In the genomic region with DNA sequence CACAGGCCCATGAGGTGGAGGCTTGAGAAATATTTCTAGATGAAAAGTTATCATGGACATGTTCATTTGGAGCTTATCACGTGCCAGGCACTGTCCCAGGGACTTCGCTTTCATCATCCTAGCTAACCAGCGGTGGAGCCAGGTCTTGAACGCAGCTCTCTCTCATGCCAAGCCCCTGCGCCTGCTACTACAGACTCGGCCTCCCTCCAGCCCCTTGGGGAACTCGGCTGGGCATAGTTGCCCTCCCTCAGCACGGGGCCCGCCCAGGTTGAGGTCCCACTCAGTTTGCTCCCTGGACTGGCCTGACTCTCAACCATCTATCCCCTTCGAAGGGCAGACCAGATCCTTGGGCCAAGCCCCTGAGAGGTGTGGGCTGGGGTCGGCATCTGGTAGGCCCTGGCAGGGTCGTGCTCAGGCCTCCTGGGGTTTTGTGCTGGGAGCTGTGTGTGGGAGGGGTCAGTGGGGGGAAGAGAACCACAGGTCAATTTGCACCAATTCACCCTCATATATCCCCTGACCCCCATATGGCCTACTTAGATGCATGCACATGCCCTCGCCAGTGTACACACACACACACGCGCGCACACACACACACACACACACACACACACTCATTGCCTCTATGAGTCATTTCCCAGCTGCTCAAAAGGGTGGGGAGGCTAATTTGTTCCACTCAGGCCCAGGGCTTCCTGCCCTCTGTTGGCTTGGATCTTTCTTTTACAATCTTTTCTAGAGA, we compare ENCODE assay signal across 1 cellular context.
TF ChIP-seq lines count a peak whose summit lies in the region.

No MANE protein-coding gene starts in this region.

TF ChIP-seq in GM23338, 12 proteins besides CTCF, POLR2A, EP300 and RAD21 (continued from another document):
- TF ChIP-seq, protein P1, sequence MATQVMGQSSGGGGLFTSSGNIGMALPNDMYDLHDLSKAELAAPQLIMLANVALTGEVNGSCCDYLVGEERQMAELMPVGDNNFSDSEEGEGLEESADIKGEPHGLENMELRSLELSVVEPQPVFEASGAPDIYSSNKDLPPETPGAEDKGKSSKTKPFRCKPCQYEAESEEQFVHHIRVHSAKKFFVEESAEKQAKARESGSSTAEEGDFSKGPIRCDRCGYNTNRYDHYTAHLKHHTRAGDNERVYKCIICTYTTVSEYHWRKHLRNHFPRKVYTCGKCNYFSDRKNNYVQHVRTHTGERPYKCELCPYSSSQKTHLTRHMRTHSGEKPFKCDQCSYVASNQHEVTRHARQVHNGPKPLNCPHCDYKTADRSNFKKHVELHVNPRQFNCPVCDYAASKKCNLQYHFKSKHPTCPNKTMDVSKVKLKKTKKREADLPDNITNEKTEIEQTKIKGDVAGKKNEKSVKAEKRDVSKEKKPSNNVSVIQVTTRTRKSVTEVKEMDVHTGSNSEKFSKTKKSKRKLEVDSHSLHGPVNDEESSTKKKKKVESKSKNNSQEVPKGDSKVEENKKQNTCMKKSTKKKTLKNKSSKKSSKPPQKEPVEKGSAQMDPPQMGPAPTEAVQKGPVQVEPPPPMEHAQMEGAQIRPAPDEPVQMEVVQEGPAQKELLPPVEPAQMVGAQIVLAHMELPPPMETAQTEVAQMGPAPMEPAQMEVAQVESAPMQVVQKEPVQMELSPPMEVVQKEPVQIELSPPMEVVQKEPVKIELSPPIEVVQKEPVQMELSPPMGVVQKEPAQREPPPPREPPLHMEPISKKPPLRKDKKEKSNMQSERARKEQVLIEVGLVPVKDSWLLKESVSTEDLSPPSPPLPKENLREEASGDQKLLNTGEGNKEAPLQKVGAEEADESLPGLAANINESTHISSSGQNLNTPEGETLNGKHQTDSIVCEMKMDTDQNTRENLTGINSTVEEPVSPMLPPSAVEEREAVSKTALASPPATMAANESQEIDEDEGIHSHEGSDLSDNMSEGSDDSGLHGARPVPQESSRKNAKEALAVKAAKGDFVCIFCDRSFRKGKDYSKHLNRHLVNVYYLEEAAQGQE (IDR thresholded peaks at IDR 0.05; ENCODE audit: unreplicated experiment) = no peak
- no peak for TF ChIP-seq ZNF114 (CRISPR knock-in tag; IDR thresholded peaks at IDR 0.05)
- no peak for TF ChIP-seq EZH2 (IDR thresholded peaks at IDR 0.05; ENCODE audit: low read depth, unreplicated experiment)
- TF ChIP-seq NANOG (IDR thresholded peaks at IDR 0.05; ENCODE audit: borderline replicate concordance) = no peak
TF ChIP-seq in GM23338: peak in this region for 0.
